11 cellular contexts compared by ENCODE assay signal in the genomic region with DNA sequence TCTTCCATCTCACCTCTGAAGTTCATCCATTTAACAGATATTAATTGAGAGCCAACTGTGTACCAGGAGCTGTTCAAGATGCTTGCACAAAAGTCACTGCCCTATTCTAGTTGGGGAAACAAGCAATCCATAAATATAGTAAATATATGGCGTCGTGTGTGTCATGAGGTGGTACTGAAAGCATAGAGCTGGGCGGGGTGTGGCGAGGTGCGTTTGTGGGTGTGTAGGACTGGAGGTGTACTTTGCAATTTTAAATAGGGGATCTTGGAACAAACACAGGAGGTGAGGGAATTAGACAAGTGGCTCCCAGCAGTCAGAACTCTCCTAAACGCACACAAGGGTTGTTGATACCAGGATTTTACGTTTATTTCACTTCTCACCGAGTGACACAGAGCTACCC. TPM values are rescaled to one million over a fixed set of nuclear protein-coding genes. Genes with fewer than 3 reads are reported as not detected.
DNase-seq lines count a peak whose midpoint lies in the region; ATAC-seq and TF ChIP-seq lines count a peak whose summit lies in the region.
"Had no signal": no experiment of that assay in that cellular context is flagged by ENCODE, and none has a peak within 500 bp of the region (broad histone marks: within the 10 kb centered on the region; RNA-seq: fewer than 3 reads in every experiment).

No MANE protein-coding gene starts in this region.

- H3K27ac ChIP-seq in heart right ventricle, result peak overlapping the region in 5 of 10 donors; percentile 28 to 77 (median 59)
- peak overlapping the region; percentile 47 for H3K27ac ChIP-seq in muscle layer of duodenum (ENCODE audit: low read length)
- H3K27ac ChIP-seq in uterus, result peak overlapping the region; percentile 74 to 78

- H3K27me3 Mint-ChIP-seq in MCF 10A (ENCODE audit: insufficient read depth, unreplicated experiment), result no peaks in the 10 kb centered on the region

- no TSS peak for BruUV-seq in MCF 10A (replicated peaks; lab: Mats Ljungman, UMichigan)

- no peak for TF ChIP-seq POLR2A in uterus (IDR thresholded peaks at IDR 0.05)

- no peaks in the 10 kb centered on the region for H3K27me3 ChIP-seq in heart right ventricle
- no peaks in the 10 kb centered on the region for H3K27me3 ChIP-seq in muscle layer of duodenum (ENCODE audit: low read depth, low read length)
- H3K27me3 ChIP-seq in uterus, result no peaks in the 10 kb centered on the region
- H3K27me3 ChIP-seq: body of pancreas had no signal

- TF ChIP-seq CTCF in heart right ventricle (IDR thresholded peaks at IDR 0.05) (no peak), MCF 10A (IDR thresholded peaks at IDR 0.05; ENCODE audit: unreplicated experiment) (no peak), uterus (IDR thresholded peaks at IDR 0.05) (no peak)

- WGBS in heart right ventricle, 2 donors, result 91 to 93% methylated on average over 8 of the region's 8 CpGs

- peaks cover 14% of the 10 kb centered on the region for H3K9me3 Mint-ChIP-seq in MCF 10A (ENCODE audit: unreplicated experiment)

- H3K4me3 Mint-ChIP-seq in MCF 10A (ENCODE audit: unreplicated experiment), result peak overlapping the region; percentile 91

- H3K9me3 ChIP-seq in heart right ventricle (no peaks in the 10 kb centered on the region), muscle layer of duodenum (ENCODE audit: control insufficient read depth in 1 of 2, low read length in 2 of 2) (no peaks in the 10 kb centered on the region), uterus (no peaks in the 10 kb centered on the region)
- H3K9me3 ChIP-seq: body of pancreas had no signal

- CTCF ChIA-PET in MCF 10A (lab: Yijun Ruan, JAX), result no interaction called here

- intact Hi-C loops in heart right ventricle (cut with DNase I) (loop anchor here in 1 of 10 donors (2.0 kb wide), 1 partner anchor 74 kb away; a partner anchor contains a TSS), cardiac septum (cut with DNase I) (loop anchor here (2.0 kb wide), 1 partner anchor 32 kb away; a partner anchor contains a TSS), MCF 10A (cut with micrococcal nuclease) (loop anchor here (5.0 kb wide), 1 partner anchor 32 kb away; a partner anchor contains a TSS), uterus (cut with DNase I; ENCODE audit: low total_unique reads) (no loop called here)

- peaks cover 6% of the 10 kb centered on the region for H3K4me1 Mint-ChIP-seq in MCF 10A (ENCODE audit: insufficient read depth, unreplicated experiment)

- no peaks in the 10 kb centered on the region for H3K36me3 Mint-ChIP-seq in MCF 10A (ENCODE audit: insufficient read depth, unreplicated experiment)

- ATAC-seq in heart right ventricle, result no peak

- peaks cover 0 to 20% (median 14%) of the 10 kb centered on the region in 9 donors for H3K4me1 ChIP-seq in heart right ventricle
- no peaks in the 10 kb centered on the region for H3K4me1 ChIP-seq in muscle layer of duodenum (ENCODE audit: control insufficient read depth in 1 of 2, insufficient read depth in 2 of 2, low read length in 2 of 2)
- no peaks in the 10 kb centered on the region for H3K4me1 ChIP-seq in uterus

- DNase-seq in heart right ventricle, result no peak
- DNase-seq in cardiac septum (ENCODE audit: low spot score), result no peak
- DNase-seq in MCF 10A (ENCODE audit: unreplicated experiment), result no peak
- no peak for DNase-seq in uterus
- no peak for DNase-seq in T-helper 9 cell
- DNase-seq in activated CD4-positive, CD25-positive, alpha-beta regulatory T cell treated with anti-CD3 and anti-CD28 coated beads, Interleukin-2, amount 50 U/mL, for 72 hours, result no peak
- DNase-seq in HuH-7.5 (ENCODE audit: low spot score), result no peak
- DNase-seq: DND-41; NK-92 treated with Interleukin-12 subunit alpha and Interleukin-12 subunit beta, amount 100 ng/mL, for 24 hours had no signal

- POLR2A ChIA-PET in MCF 10A (lab: Yijun Ruan, JAX), result no interaction called here

- H3K36me3 ChIP-seq in heart right ventricle (no peaks in the 10 kb centered on the region), muscle layer of duodenum (ENCODE audit: control insufficient read depth in 1 of 2, insufficient read depth in 2 of 2, low read length in 2 of 2) (peaks cover 0 to 4% of the 10 kb centered on the region in 2 donors), uterus (no peaks in the 10 kb centered on the region)

- H3K4me3 ChIP-seq in heart right ventricle (peak overlapping the region in 9 of 10 donors; percentile 48 to 74 (median 63)), muscle layer of duodenum (ENCODE audit: low read depth in 1 of 2, low read length in 2 of 2) (peak overlapping the region; percentile 70 to 83), uterus (peak overlapping the region; percentile 45 to 59)

- no peak overlapping the region for H3K27ac Mint-ChIP-seq in MCF 10A (ENCODE audit: low read depth, unreplicated experiment)

RNA-seq across cellular contexts. Expression of a gene that starts 0.5 kb away (rescaled TPM):
- total RNA-seq in heart right ventricle (1 to 10 TPM; 1.1 to 2.5 (median 1.6) TPM), cardiac septum (1.7 TPM), MCF 10A (2022) (9.9 and 16.4 TPM in 2 replicates), uterus (10 to 100 TPM in 1 of 4 donors, 1 to 10 TPM in 3; 1.8 to 14.4 (median 8.0) TPM)
- 1 to 10 TPM in 1 of 2 donors, under 1 TPM in 1; 0.66 to 1.2 TPM for polyA plus RNA-seq in heart right ventricle

RNA-seq across cellular contexts. Expression of a gene that starts 31.3 kb away (rescaled TPM):
- total RNA-seq in heart right ventricle (1 to 10 TPM in 8 of 10 donors, under 1 TPM in 2; 0.81 to 2.3 (median 1.5) TPM), cardiac septum (1.7 TPM), MCF 10A (2022) (4.9 and 6.5 TPM in 2 replicates), uterus (1 to 10 TPM in 3 of 4 donors, not detected in 1; 1.3 to 9.5 (median 6.8) TPM)
- 1 to 10 TPM in 1 of 2 donors, under 1 TPM in 1; 0.94 to 2.3 TPM for polyA plus RNA-seq in heart right ventricle
